1 cellular context compared by ENCODE assay signal in genomic region chr9:120383999-120384924, GRCh38.
TF ChIP-seq lines count a peak whose summit lies in the region.

No MANE protein-coding gene starts in this region.

TF ChIP-seq in HepG2, 621 proteins besides CTCF, POLR2A, EP300 and RAD21 (continued from another document and continues in another):
- TF ChIP-seq ZNF691 (CRISPR knock-in tag; IDR thresholded peaks at IDR 0.05; ENCODE audit: borderline replicate concordance, low read depth) = peak; percentile 65; the same call in 1 of the 2 replicates
- TF ChIP-seq ZZZ3 (CRISPR knock-in tag; IDR thresholded peaks at IDR 0.05; ENCODE audit: borderline replicate concordance) = no peak
- TF ChIP-seq ZMYM2 (CRISPR knock-in tag; IDR thresholded peaks at IDR 0.05) = peak; percentile 65; the same call in 1 of the 2 replicates
- no peak for TF ChIP-seq NFIC (IDR thresholded peaks at IDR 0.05; ENCODE audit: low read length)
- no peak for TF ChIP-seq NFYB (CRISPR knock-in tag; IDR thresholded peaks at IDR 0.05)
- no peak for TF ChIP-seq ZBTB38 (CRISPR knock-in tag; IDR thresholded peaks at IDR 0.05)
- TF ChIP-seq ZNF639 (CRISPR knock-in tag; conservative IDR thresholded peaks at IDR 0.05) = no peak
- peak; percentile 83 for TF ChIP-seq ZNF205 (CRISPR knock-in tag; IDR thresholded peaks at IDR 0.05)
- no peak for TF ChIP-seq ZNF713 (CRISPR knock-in tag; IDR thresholded peaks at IDR 0.05)
- TF ChIP-seq IKZF1 (IDR thresholded peaks at IDR 0.05) = no peak
- TF ChIP-seq FOXP4 (CRISPR knock-in tag; IDR thresholded peaks at IDR 0.05) = peak; percentile 69
- TF ChIP-seq, protein P1, sequence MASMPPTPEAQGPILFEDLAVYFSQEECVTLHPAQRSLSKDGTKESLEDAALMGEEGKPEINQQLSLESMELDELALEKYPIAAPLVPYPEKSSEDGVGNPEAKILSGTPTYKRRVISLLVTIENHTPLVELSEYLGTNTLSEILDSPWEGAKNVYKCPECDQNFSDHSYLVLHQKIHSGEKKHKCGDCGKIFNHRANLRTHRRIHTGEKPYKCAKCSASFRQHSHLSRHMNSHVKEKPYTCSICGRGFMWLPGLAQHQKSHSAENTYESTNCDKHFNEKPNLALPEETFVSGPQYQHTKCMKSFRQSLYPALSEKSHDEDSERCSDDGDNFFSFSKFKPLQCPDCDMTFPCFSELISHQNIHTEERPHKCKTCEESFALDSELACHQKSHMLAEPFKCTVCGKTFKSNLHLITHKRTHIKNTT (CRISPR knock-in tag; IDR thresholded peaks at IDR 0.05) = 0 out of 2 replicates have a peak, but pooled peaks have one; percentile 19
- TF ChIP-seq, protein P2, sequence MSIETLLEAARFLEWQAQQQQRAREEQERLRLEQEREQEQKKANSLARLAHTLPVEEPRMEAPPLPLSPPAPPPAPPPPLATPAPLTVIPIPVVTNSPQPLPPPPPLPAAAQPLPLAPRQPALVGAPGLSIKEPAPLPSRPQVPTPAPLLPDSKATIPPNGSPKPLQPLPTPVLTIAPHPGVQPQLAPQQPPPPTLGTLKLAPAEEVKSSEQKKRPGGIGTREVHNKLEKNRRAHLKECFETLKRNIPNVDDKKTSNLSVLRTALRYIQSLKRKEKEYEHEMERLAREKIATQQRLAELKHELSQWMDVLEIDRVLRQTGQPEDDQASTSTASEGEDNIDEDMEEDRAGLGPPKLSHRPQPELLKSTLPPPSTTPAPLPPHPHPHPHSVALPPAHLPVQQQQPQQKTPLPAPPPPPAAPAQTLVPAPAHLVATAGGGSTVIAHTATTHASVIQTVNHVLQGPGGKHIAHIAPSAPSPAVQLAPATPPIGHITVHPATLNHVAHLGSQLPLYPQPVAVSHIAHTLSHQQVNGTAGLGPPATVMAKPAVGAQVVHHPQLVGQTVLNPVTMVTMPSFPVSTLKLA (IDR thresholded peaks at IDR 0.05) = 0 out of 2 replicates have a peak, but pooled peaks have one; percentile 11
- peak; percentile 78 for TF ChIP-seq ETV5 (CRISPR knock-in tag; IDR thresholded peaks at IDR 0.05; ENCODE audit: borderline replicate concordance)
- TF ChIP-seq, protein P3, sequence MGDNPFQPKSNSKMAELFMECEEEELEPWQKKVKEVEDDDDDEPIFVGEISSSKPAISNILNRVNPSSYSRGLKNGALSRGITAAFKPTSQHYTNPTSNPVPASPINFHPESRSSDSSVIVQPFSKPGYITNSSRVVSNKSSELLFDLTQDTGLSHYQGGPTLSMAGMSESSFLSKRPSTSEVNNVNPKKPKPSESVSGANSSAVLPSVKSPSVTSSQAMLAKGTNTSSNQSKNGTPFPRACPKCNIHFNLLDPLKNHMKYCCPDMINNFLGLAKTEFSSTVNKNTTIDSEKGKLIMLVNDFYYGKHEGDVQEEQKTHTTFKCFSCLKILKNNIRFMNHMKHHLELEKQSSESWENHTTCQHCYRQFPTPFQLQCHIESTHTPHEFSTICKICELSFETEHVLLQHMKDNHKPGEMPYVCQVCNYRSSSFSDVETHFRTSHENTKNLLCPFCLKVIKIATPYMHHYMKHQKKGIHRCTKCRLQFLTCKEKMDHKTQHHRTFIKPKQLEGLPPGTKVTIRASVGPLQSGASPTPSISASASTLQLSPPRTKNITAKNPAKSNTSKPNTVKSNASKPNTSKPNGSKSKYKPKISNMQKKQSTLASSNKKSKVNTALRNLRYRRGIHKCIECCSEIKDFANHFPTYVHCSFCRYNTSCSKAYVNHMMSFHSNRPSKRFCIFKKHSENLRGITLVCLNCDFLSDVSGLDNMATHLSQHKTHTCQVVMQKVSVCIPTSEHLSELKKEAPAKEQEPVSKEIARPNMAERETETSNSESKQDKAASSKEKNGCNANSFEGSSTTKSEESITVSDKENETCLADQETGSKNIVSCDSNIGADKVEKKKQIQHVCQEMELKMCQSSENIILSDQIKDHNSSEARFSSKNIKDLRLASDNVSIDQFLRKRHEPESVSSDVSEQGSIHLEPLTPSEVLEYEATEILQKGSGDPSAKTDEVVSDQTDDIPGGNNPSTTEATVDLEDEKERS (CRISPR knock-in tag; IDR thresholded peaks at IDR 0.05) = 0 out of 2 replicates have a peak, but pooled peaks have one; percentile 67
- peak; percentile 53 for TF ChIP-seq FOXC1 (CRISPR knock-in tag; IDR thresholded peaks at IDR 0.05; ENCODE audit: borderline replicate concordance)
- peak; percentile 21; the same call in 1 of the 2 replicates for TF ChIP-seq KMT2B (CRISPR knock-in tag; IDR thresholded peaks at IDR 0.05)
- peak; percentile 38; the same call in 1 of the 2 replicates for TF ChIP-seq SIX4 (CRISPR knock-in tag; IDR thresholded peaks at IDR 0.05)
- TF ChIP-seq MAFG (CRISPR knock-in tag; IDR thresholded peaks at IDR 0.05) = no peak
- TF ChIP-seq, protein P4, sequence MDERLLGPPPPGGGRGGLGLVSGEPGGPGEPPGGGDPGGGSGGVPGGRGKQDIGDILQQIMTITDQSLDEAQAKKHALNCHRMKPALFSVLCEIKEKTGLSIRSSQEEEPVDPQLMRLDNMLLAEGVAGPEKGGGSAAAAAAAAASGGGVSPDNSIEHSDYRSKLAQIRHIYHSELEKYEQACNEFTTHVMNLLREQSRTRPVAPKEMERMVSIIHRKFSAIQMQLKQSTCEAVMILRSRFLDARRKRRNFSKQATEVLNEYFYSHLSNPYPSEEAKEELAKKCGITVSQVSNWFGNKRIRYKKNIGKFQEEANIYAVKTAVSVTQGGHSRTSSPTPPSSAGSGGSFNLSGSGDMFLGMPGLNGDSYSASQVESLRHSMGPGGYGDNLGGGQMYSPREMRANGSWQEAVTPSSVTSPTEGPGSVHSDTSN (CRISPR knock-in tag; IDR thresholded peaks at IDR 0.05) = no peak
- no peak; the same call in 1 of the 2 replicates for TF ChIP-seq SRY (CRISPR knock-in tag; IDR thresholded peaks at IDR 0.05)
- TF ChIP-seq XBP1 (CRISPR knock-in tag; IDR thresholded peaks at IDR 0.05) = no peak
- no peak for TF ChIP-seq CERS6 (CRISPR knock-in tag; IDR thresholded peaks at IDR 0.05)
- TF ChIP-seq YEATS4 (CRISPR knock-in tag; IDR thresholded peaks at IDR 0.05; ENCODE audit: borderline replicate concordance) = peak; percentile 89
- no peak; the same call in 1 of the 2 replicates for TF ChIP-seq ZNF460 (CRISPR knock-in tag; IDR thresholded peaks at IDR 0.05; ENCODE audit: borderline replicate concordance)
- peak; percentile 85 for TF ChIP-seq BCL6 (CRISPR knock-in tag; IDR thresholded peaks at IDR 0.05)
- TF ChIP-seq, protein P5, sequence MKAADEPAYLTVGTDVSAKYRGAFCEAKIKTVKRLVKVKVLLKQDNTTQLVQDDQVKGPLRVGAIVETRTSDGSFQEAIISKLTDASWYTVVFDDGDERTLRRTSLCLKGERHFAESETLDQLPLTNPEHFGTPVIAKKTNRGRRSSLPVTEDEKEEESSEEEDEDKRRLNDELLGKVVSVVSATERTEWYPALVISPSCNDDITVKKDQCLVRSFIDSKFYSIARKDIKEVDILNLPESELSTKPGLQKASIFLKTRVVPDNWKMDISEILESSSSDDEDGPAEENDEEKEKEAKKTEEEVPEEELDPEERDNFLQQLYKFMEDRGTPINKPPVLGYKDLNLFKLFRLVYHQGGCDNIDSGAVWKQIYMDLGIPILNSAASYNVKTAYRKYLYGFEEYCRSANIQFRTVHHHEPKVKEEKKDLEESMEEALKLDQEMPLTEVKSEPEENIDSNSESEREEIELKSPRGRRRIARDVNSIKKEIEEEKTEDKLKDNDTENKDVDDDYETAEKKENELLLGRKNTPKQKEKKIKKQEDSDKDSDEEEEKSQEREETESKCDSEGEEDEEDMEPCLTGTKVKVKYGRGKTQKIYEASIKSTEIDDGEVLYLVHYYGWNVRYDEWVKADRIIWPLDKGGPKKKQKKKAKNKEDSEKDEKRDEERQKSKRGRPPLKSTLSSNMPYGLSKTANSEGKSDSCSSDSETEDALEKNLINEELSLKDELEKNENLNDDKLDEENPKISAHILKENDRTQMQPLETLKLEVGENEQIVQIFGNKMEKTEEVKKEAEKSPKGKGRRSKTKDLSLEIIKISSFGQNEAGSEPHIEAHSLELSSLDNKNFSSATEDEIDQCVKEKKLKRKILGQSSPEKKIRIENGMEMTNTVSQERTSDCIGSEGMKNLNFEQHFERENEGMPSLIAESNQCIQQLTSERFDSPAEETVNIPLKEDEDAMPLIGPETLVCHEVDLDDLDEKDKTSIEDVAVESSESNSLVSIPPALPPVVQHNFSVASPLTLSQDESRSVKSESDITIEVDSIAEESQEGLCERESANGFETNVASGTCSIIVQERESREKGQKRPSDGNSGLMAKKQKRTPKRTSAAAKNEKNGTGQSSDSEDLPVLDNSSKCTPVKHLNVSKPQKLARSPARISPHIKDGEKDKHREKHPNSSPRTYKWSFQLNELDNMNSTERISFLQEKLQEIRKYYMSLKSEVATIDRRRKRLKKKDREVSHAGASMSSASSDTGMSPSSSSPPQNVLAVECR (CRISPR knock-in tag; IDR thresholded peaks at IDR 0.05; ENCODE audit: borderline replicate concordance) = peak; percentile 70; the same call in 1 of the 2 replicates
- no peak for TF ChIP-seq TBL1XR1 (IDR thresholded peaks at IDR 0.05; ENCODE audit: borderline replicate concordance, low read length, partially characterized antibody)
- peak; percentile 20; the same call in 1 of the 2 replicates for TF ChIP-seq KLF11 (CRISPR knock-in tag; IDR thresholded peaks at IDR 0.05)
- TF ChIP-seq ZFX (CRISPR knock-in tag; IDR thresholded peaks at IDR 0.05; ENCODE audit: low read depth) = peak; percentile 89
- no peak for TF ChIP-seq ZNF607 (CRISPR knock-in tag; IDR thresholded peaks at IDR 0.05; ENCODE audit: borderline replicate concordance)
- TF ChIP-seq ZNF644 (CRISPR knock-in tag; IDR thresholded peaks at IDR 0.05; ENCODE audit: low read depth) = peak; percentile 86
- TF ChIP-seq FOXP1 (IDR thresholded peaks at IDR 0.05) = no peak
- TF ChIP-seq FOXP1 (CRISPR knock-in tag; IDR thresholded peaks at IDR 0.05) = 0 out of 2 replicates have a peak, but pooled peaks have one; percentile 28
- TF ChIP-seq, protein P6, sequence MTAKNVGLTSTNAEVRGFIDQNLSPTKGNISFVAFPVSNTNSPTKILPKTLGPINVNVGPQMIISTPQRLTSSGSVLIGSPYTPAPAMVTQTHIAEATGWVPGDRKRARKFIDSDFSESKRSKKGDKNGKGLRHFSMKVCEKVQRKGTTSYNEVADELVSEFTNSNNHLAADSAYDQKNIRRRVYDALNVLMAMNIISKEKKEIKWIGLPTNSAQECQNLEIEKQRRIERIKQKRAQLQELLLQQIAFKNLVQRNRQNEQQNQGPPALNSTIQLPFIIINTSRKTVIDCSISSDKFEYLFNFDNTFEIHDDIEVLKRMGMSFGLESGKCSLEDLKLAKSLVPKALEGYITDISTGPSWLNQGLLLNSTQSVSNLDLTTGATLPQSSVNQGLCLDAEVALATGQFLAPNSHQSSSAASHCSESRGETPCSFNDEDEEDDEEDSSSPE (CRISPR knock-in tag; IDR thresholded peaks at IDR 0.05) = 0 out of 2 replicates have a peak, but pooled peaks have one; percentile 48
- no peak for TF ChIP-seq GRHL1 (CRISPR knock-in tag; conservative IDR thresholded peaks at IDR 0.05)
- peak; percentile 86 for TF ChIP-seq POLR2G (IDR thresholded peaks at IDR 0.05; ENCODE audit: low read depth, low read length)
- no peak for TF ChIP-seq HDAC6 (IDR thresholded peaks at IDR 0.05; ENCODE audit: low read depth, low read length)
- no peak for TF ChIP-seq ZNF737 (CRISPR knock-in tag; IDR thresholded peaks at IDR 0.05; ENCODE audit: borderline replicate concordance)
- TF ChIP-seq STAG1 (CRISPR knock-in tag; IDR thresholded peaks at IDR 0.05) = no peak; the same call in none of the 2 replicates
- TF ChIP-seq ZNF577 (CRISPR knock-in tag; IDR thresholded peaks at IDR 0.05; ENCODE audit: borderline replicate concordance, low read depth) = peak; percentile 88; the same call in 1 of the 2 replicates
- TF ChIP-seq ZBTB7A (CRISPR knock-in tag; IDR thresholded peaks at IDR 0.05) = no peak; the same call in 1 of the 2 replicates
